ENCODE assay signal across 14 cellular contexts in genomic region chr17:66945451-66945850, GRCh38. TPM values are rescaled to one million over a fixed set of nuclear protein-coding genes. Genes with fewer than 3 reads are reported as not detected.
DNase-seq lines count a peak whose midpoint lies in the region; ATAC-seq, FAIRE-seq and TF ChIP-seq lines count a peak whose summit lies in the region.
"Had no signal": no experiment of that assay in that cellular context is flagged by ENCODE, and none has a peak within 500 bp of the region (broad histone marks: within the 10 kb centered on the region; RNA-seq: fewer than 3 reads in every experiment).

No MANE protein-coding gene starts in this region.

- H3K9me2 ChIP-seq in Loucy (replicated peaks; ENCODE audit: low read depth, low read length), result no peaks in the 10 kb centered on the region

- H3K4me1 Mint-ChIP-seq in activated CD4-positive, alpha-beta T cell treated with anti-CD3 and anti-CD28 coated beads, Interleukin-2, amount 10 ng/mL, durations not matched to agents 7 days and 5 days, result no peaks in the 10 kb centered on the region

- H2AFZ ChIP-seq in Loucy (ENCODE audit: low read length), result no peak overlapping the region

- POLR2A ChIA-PET in activated CD4-positive, alpha-beta T cell treated with anti-CD3 and anti-CD28 coated beads, Interleukin-2, amount 10 ng/mL, durations not matched to agents 7 days and 5 days (lab: Charles Lee), result no interaction called here

- no peak for ATAC-seq in GM18867 (IDR thresholded peaks at IDR 0.05; ENCODE audit: unreplicated experiment)

- TF ChIP-seq CTCF in Loucy (conservative IDR thresholded peaks at IDR 0.05; ENCODE audit: low read length) (no peak), D721Med (IDR thresholded peaks at IDR 0.05; ENCODE audit: insufficient read depth, missing control alignments) (no peak)

- H3K27ac Mint-ChIP-seq in activated CD4-positive, alpha-beta T cell treated with anti-CD3 and anti-CD28 coated beads, Interleukin-2, amount 10 ng/mL, durations not matched to agents 7 days and 5 days, result no peak overlapping the region
- H3K27ac Mint-ChIP-seq: activated T-cell treated with anti-CD3 and anti-CD28 coated beads, Interleukin-2, amount 50 U/mL, for 24 hours had no signal

- no peak overlapping the region for H3K4me3 Mint-ChIP-seq in activated CD4-positive, alpha-beta T cell treated with anti-CD3 and anti-CD28 coated beads, Interleukin-2, amount 10 ng/mL, durations not matched to agents 7 days and 5 days
- H3K4me3 Mint-ChIP-seq: activated T-cell treated with anti-CD3 and anti-CD28 coated beads, Interleukin-2, amount 50 U/mL, for 24 hours had no signal

- no peak overlapping the region for H3K4me3 ChIP-seq in Loucy (ENCODE audit: low read length, poor library complexity, severe bottlenecking)
- peak overlapping the region; percentile 5; the same call in 1 of the 2 replicates for H3K4me3 ChIP-seq in SK-N-MC
- H3K4me3 ChIP-seq: adrenal gland had no signal

- no peaks in the 10 kb centered on the region for H3K9me3 ChIP-seq in Loucy (ENCODE audit: insufficient read depth, low read depth, low read length)
- H3K9me3 ChIP-seq in SK-N-MC (ENCODE audit: low read depth, low read length), result no peaks in the 10 kb centered on the region
- H3K9me3 ChIP-seq: adrenal gland had no signal

- FAIRE-seq in D721Med (lab: Jason Lieb, UNC), result no peak
- FAIRE-seq: colon had no signal

- H4K20me1 ChIP-seq in Loucy (ENCODE audit: insufficient read depth, low read length, poor library complexity, severe bottlenecking), result no peaks in the 10 kb centered on the region

- CTCF ChIA-PET in activated CD4-positive, alpha-beta T cell treated with anti-CD3 and anti-CD28 coated beads, Interleukin-2, amount 10 ng/mL, durations not matched to agents 7 days and 5 days (lab: Charles Lee), result interaction anchor here (0.6 kb wide), 1 partner anchor 10 kb away, joined by 4 read pairs; no protein-coding TSS in a partner anchor

- H3K36me3 Mint-ChIP-seq in activated CD4-positive, alpha-beta T cell treated with anti-CD3 and anti-CD28 coated beads, Interleukin-2, amount 10 ng/mL, durations not matched to agents 7 days and 5 days (ENCODE audit: low read depth), result no peaks in the 10 kb centered on the region

- no peaks in the 10 kb centered on the region for H3K9me3 Mint-ChIP-seq in activated CD4-positive, alpha-beta T cell treated with anti-CD3 and anti-CD28 coated beads, Interleukin-2, amount 10 ng/mL, durations not matched to agents 7 days and 5 days
- H3K9me3 Mint-ChIP-seq: activated T-cell treated with anti-CD3 and anti-CD28 coated beads, Interleukin-2, amount 50 U/mL, for 24 hours had no signal

- in situ Hi-C loops in ACHN (cut with HindIII; ENCODE audit: low pct_ligation_motif_present, low pct_unique_long_range_greater_than_20kb, low sequenced_read_pairs), result no loop called here

- no peak overlapping the region for H3K27ac ChIP-seq in SK-N-MC
- H3K27ac ChIP-seq: adrenal gland had no signal

- peak overlapping the region; percentile 29 for H3K4me2 ChIP-seq in Loucy (ENCODE audit: low read depth, low read length, poor library complexity, severe bottlenecking)

- DNase-seq in ACHN (peak; percentile 18), SK-N-MC (ENCODE audit: low read depth, low spot score) (no peak), glomerular visceral epithelial cell (ENCODE audit: extremely low spot score) (peak; percentile 32), D721Med (ENCODE audit: insufficient read length, low spot score) (no peak), activated gamma-delta T cell treated with Interleukin-2 at 50 U/mL for 16 hours (no peak)
- no peak for DNase-seq in activated CD4-positive, alpha-beta T cell treated with anti-CD3 and anti-CD28 coated beads, Interleukin-2, amount 10 ng/mL, durations not matched to agents 7 days and 5 days
- DNase-seq: activated CD4-positive, alpha-beta T cell treated with anti-CD3 and anti-CD28 coated beads for 48 hours; activated T-cell treated with anti-CD3 and anti-CD28 coated beads, Interleukin-2, amount 50 U/mL, for 24 hours; adrenal gland; DMS153; NCI-H524 had no signal

- H3K27me3 Mint-ChIP-seq in activated CD4-positive, alpha-beta T cell treated with anti-CD3 and anti-CD28 coated beads, Interleukin-2, amount 10 ng/mL, durations not matched to agents 7 days and 5 days, result peaks cover 49% of the 10 kb centered on the region

- H3F3A ChIP-seq in Loucy (ENCODE audit: low read depth), result no peaks in the 10 kb centered on the region

- H3K4me1 ChIP-seq in Loucy (ENCODE audit: insufficient read depth, low read length, poor library complexity, severe bottlenecking), result no peaks in the 10 kb centered on the region

- no peaks in the 10 kb centered on the region for H3K36me3 ChIP-seq in Loucy (ENCODE audit: insufficient read depth, low read length)
- H3K36me3 ChIP-seq in SK-N-MC (ENCODE audit: insufficient read depth, low read length), result no peaks in the 10 kb centered on the region
- H3K36me3 ChIP-seq: adrenal gland had no signal

- H3K9ac ChIP-seq in Loucy (ENCODE audit: low read depth, low read length, poor library complexity, severe bottlenecking), result no peak overlapping the region
- no peak overlapping the region for H3K9ac ChIP-seq in SK-N-MC (ENCODE audit: insufficient read length)

- no peaks in the 10 kb centered on the region for H3K27me3 ChIP-seq in Loucy (ENCODE audit: insufficient read depth, low read length, poor library complexity, severe bottlenecking)

- no peaks in the 10 kb centered on the region for H3K79me2 ChIP-seq in Loucy (ENCODE audit: insufficient read depth, low read length)

RNA-seq across cellular contexts. Expression of gene CACNG4, which starts 19.1 kb away (rescaled TPM):
- not detected for total RNA-seq in activated CD4-positive, alpha-beta T cell treated with anti-CD3 and anti-CD28 coated beads, Interleukin-2, amount 10 ng/mL, durations not matched to agents 7 days and 5 days

Comparison
In these comparisons a context has a peak if more than half of its experiments do, and no peak if none do; other contexts are left out.
1. DNase-seq: peak in ACHN (single experiment) and glomerular visceral epithelial cell (single experiment); none in SK-N-MC (single experiment), D721Med (single experiment), activated gamma-delta T cell treated with Interleukin-2 at 50 U/mL for 16 hours (single experiment) and activated CD4-positive, alpha-beta T cell treated with anti-CD3 and anti-CD28 coated beads, Interleukin-2, amount 10 ng/mL, durations not matched to agents 7 days and 5 days (single experiment).